Comparison of ENCODE assay signal across 30 cellular contexts in genomic region chr17:545156-545555, GRCh38.
"Had no signal": no experiment of that assay in that cellular context is flagged by ENCODE, and none has a peak within 500 bp of the region (broad histone marks: within the 10 kb centered on the region; RNA-seq: fewer than 3 reads in every experiment).

No MANE protein-coding gene starts in this region.

- H3K36me3 ChIP-seq: breast epithelium had no signal

- DNase-seq: activated CD4-positive, alpha-beta memory T cell treated with anti-CD3 and anti-CD28 coated beads, Interleukin-2, amount 10 ng/mL, durations not matched to agents 7 days and 5 days; activated CD4-positive, alpha-beta T cell treated with anti-CD3 and anti-CD28 coated beads for 1 hour; activated CD4-positive, alpha-beta T cell treated with anti-CD3 and anti-CD28 coated beads, Interleukin-2, amount 10 ng/mL, durations not matched to agents 7 days and 5 days; activated CD8-positive, alpha-beta memory T cell treated with anti-CD3 and anti-CD28 coated beads, Interleukin-2, amount 50 U/mL, for 48 hours; activated gamma-delta T cell; activated naive CD4-positive, alpha-beta T cell treated with anti-CD3 and anti-CD28 coated beads, Interleukin-2, amount 50 U/mL, for 16 hours; activated naive CD8-positive, alpha-beta T cell treated with anti-CD3 and anti-CD28 coated beads, Interleukin-2, amount 50 U/mL, for 24 hours; activated T-cell treated with anti-CD3 and anti-CD28 coated beads, Interleukin-2, amount 50 U/mL, for 24 hours; amygdala; central memory CD4-positive, alpha-beta T cell; foreskin keratinocyte; heart left ventricle; hypothalamus; islet precursor cell; left ventricle myocardium superior; midbrain; naive thymus-derived CD4-positive, alpha-beta T cell; retina; stimulated activated CD4-positive, alpha-beta T cell treated with anti-CD3 and anti-CD28 coated beads, Interleukin-1b, Interleukin-23, amount 100 ng/mL, for 48 hours; stimulated activated naive CD4-positive, alpha-beta T cell; T-helper 17 cell; T1000 had no signal

- H3K27me3 Mint-ChIP-seq: activated CD4-positive, alpha-beta memory T cell treated with anti-CD3 and anti-CD28 coated beads, Interleukin-2, amount 10 ng/mL, durations not matched to agents 7 days and 5 days; activated CD4-positive, alpha-beta T cell treated with anti-CD3 and anti-CD28 coated beads, Interleukin-2, amount 10 ng/mL, durations not matched to agents 7 days and 5 days; activated naive CD8-positive, alpha-beta T cell treated with anti-CD3 and anti-CD28 coated beads, Interleukin-2, amount 50 U/mL, for 24 hours; activated T-cell treated with anti-CD3 and anti-CD28 coated beads, Interleukin-2, amount 50 U/mL, for 24 hours; dendritic cell treated with granulocyte-macrophage colony-stimulating factor and Interleukin-4, amounts not matched to agents 40 ng/mL and 50 ng/mL, for 4 days; naive thymus-derived CD4-positive, alpha-beta T cell; T-helper 17 cell had no signal

- H3K9me3 ChIP-seq: breast epithelium, esophagus muscularis mucosa, heart left ventricle, suprapubic skin, tibial nerve had no signal

- H3K4me1 ChIP-seq: breast epithelium, foreskin keratinocyte, suprapubic skin, tibial nerve had no signal

- H3K27ac Mint-ChIP-seq: activated CD4-positive, alpha-beta memory T cell treated with anti-CD3 and anti-CD28 coated beads, Interleukin-2, amount 10 ng/mL, durations not matched to agents 7 days and 5 days; activated CD4-positive, alpha-beta T cell treated with anti-CD3 and anti-CD28 coated beads, Interleukin-2, amount 10 ng/mL, durations not matched to agents 7 days and 5 days; activated naive CD8-positive, alpha-beta T cell treated with anti-CD3 and anti-CD28 coated beads, Interleukin-2, amount 50 U/mL, for 24 hours; activated T-cell treated with anti-CD3 and anti-CD28 coated beads, Interleukin-2, amount 50 U/mL, for 24 hours; dendritic cell treated with granulocyte-macrophage colony-stimulating factor and Interleukin-4, amounts not matched to agents 40 ng/mL and 50 ng/mL, for 4 days; T-helper 17 cell had no signal

- H3K27ac ChIP-seq: breast epithelium, esophagus muscularis mucosa, foreskin keratinocyte, heart left ventricle, skin epidermis, suprapubic skin, tibial nerve had no signal

- H3K4me3 ChIP-seq: breast epithelium, esophagus muscularis mucosa, heart left ventricle, skin epidermis, suprapubic skin, tibial nerve had no signal

- H3K9me3 Mint-ChIP-seq: activated CD4-positive, alpha-beta memory T cell treated with anti-CD3 and anti-CD28 coated beads, Interleukin-2, amount 10 ng/mL, durations not matched to agents 7 days and 5 days; activated CD4-positive, alpha-beta T cell treated with anti-CD3 and anti-CD28 coated beads, Interleukin-2, amount 10 ng/mL, durations not matched to agents 7 days and 5 days; activated naive CD8-positive, alpha-beta T cell treated with anti-CD3 and anti-CD28 coated beads, Interleukin-2, amount 50 U/mL, for 24 hours; activated T-cell treated with anti-CD3 and anti-CD28 coated beads, Interleukin-2, amount 50 U/mL, for 24 hours; dendritic cell treated with granulocyte-macrophage colony-stimulating factor and Interleukin-4, amounts not matched to agents 40 ng/mL and 50 ng/mL, for 4 days; naive thymus-derived CD4-positive, alpha-beta T cell had no signal

- H3K27me3 ChIP-seq: breast epithelium, esophagus muscularis mucosa, foreskin keratinocyte, heart left ventricle, suprapubic skin, tibial nerve had no signal

- ATAC-seq: activated naive CD8-positive, alpha-beta T cell treated with anti-CD3 and anti-CD28 coated beads, Interleukin-2, amount 50 U/mL, for 24 hours; foreskin keratinocyte; heart left ventricle; left ventricle myocardium superior; naive thymus-derived CD4-positive, alpha-beta T cell; sciatic nerve; SK-N-SH treated with all-trans-retinoic acid at 6 μM for 48 hours; T-helper 17 cell had no signal

- H3K4me3 Mint-ChIP-seq: activated CD4-positive, alpha-beta memory T cell treated with anti-CD3 and anti-CD28 coated beads, Interleukin-2, amount 10 ng/mL, durations not matched to agents 7 days and 5 days; activated CD4-positive, alpha-beta T cell treated with anti-CD3 and anti-CD28 coated beads, Interleukin-2, amount 10 ng/mL, durations not matched to agents 7 days and 5 days; activated naive CD8-positive, alpha-beta T cell treated with anti-CD3 and anti-CD28 coated beads, Interleukin-2, amount 50 U/mL, for 24 hours; activated T-cell treated with anti-CD3 and anti-CD28 coated beads, Interleukin-2, amount 50 U/mL, for 24 hours; dendritic cell treated with granulocyte-macrophage colony-stimulating factor and Interleukin-4, amounts not matched to agents 40 ng/mL and 50 ng/mL, for 4 days; naive thymus-derived CD4-positive, alpha-beta T cell; T-helper 17 cell had no signal
